Comparison of ENCODE assay signal across 24 cellular contexts in genomic region chr1:158679289-158679688, GRCh38. TPM values are rescaled to one million over a fixed set of nuclear protein-coding genes. Genes with fewer than 3 reads are reported as not detected.
DNase-seq lines count a peak whose midpoint lies in the region; ATAC-seq, FAIRE-seq and TF ChIP-seq lines count a peak whose summit lies in the region.
"Had no signal": no experiment of that assay in that cellular context is flagged by ENCODE, and none has a peak within 500 bp of the region (broad histone marks: within the 10 kb centered on the region; RNA-seq: fewer than 3 reads in every experiment).

No MANE protein-coding gene starts in this region.

- H2AFZ ChIP-seq in Loucy (ENCODE audit: low read length), result peak overlapping the region; percentile 46
- peak overlapping the region; percentile 25; the same call in 1 of the 2 replicates for H2AFZ ChIP-seq in GM12878 (ENCODE audit: control insufficient read depth, low read depth, low read length)

- TF ChIP-seq EP300 in GM12878 (IDR thresholded peaks at IDR 0.05; ENCODE audit: borderline replicate concordance in 1 of 2, control insufficient read depth in 1 of 2, low read depth in 2 of 2, low read length in 2 of 2), result no peak

- H4K20me1 ChIP-seq in Loucy (ENCODE audit: insufficient read depth, low read length, poor library complexity, severe bottlenecking) (no peaks in the 10 kb centered on the region), GM12878 (ENCODE audit: control insufficient read depth, insufficient read depth) (no peaks in the 10 kb centered on the region)

- CTCF ChIA-PET in GM12878 (lab: Yijun Ruan, JAX), result interaction anchor here (1.1 to 1.4 kb wide), 2 partner anchors 19 to 30 kb away, joined by 3 read pairs; no protein-coding TSS in a partner anchor

- no peaks in the 10 kb centered on the region for H3K36me3 ChIP-seq in Loucy (ENCODE audit: insufficient read depth, low read length)
- H3K36me3 ChIP-seq in GM12878 (ENCODE audit: control insufficient read depth in 2 of 2, insufficient read depth in 2 of 2, low read length in 1 of 2), result no peaks in the 10 kb centered on the region
- H3K36me3 ChIP-seq: BE2C had no signal

- no peak for DNase-seq in GM12878 (ENCODE audit: low read depth, low spot score)
- no peak for DNase-seq in osteocyte (ENCODE audit: extremely low spot score, unreplicated experiment)
- DNase-seq in HUDEP-2 (lab: John Stamatoyannopoulos, UW; ENCODE audit: unreplicated experiment in 76 of 76), result no peak
- DNase-seq: BE2C; C1 segment of cervical spinal cord; CD4-positive, CD25-positive, alpha-beta regulatory T cell; CD8-positive, alpha-beta memory T cell; COR-L47; DMS 273 treated with DMSO at 0.1 percent for 48 hours; DMS53; DND-41; EL; GOT3; H7; HFFc6 had no signal

- TF ChIP-seq RAD21 in GM12878 (IDR thresholded peaks at IDR 0.05; ENCODE audit: insufficient read depth, low read depth, low read length), result no peak

- H3K4me1 ChIP-seq in Loucy (ENCODE audit: insufficient read depth, low read length, poor library complexity, severe bottlenecking) (peaks cover 12% of the 10 kb centered on the region), GM12878 (ENCODE audit: control insufficient read depth, insufficient read depth, low read length) (no peaks in the 10 kb centered on the region)
- H3K4me1 ChIP-seq: BE2C had no signal

- TF ChIP-seq POLR2A in GM12878 (IDR thresholded peaks at IDR 0.05; ENCODE audit: low read depth, low read length), result no peak

- BruUV-seq in GM12878 (replicated peaks; lab: Mats Ljungman, UMichigan), result no TSS peak

- H3K9me2 ChIP-seq in Loucy (replicated peaks; ENCODE audit: low read depth, low read length), result no peaks in the 10 kb centered on the region

- WGBS in GM12878 (ENCODE audit: insufficient coverage, insufficient replicate concordance, low lambda C conversion rate, missing lambda C conversion rate), result 56% methylated on average over 1 of the region's 1 CpG

- ATAC-seq in GM18867 (IDR thresholded peaks at IDR 0.05; ENCODE audit: unreplicated experiment) (peak; percentile 80), GM12878 (no peak), GM18909 (IDR thresholded peaks at IDR 0.05; ENCODE audit: poor library complexity, unreplicated experiment) (no peak)
- ATAC-seq: HCT116 had no signal

- no peak overlapping the region for H3K4me3 Mint-ChIP-seq in osteocyte (ENCODE audit: unreplicated experiment)
- H3K4me3 Mint-ChIP-seq: CD4-positive, CD25-positive, alpha-beta regulatory T cell; CD8-positive, alpha-beta memory T cell; HFFc6 had no signal

- no peak overlapping the region for H3K27ac Mint-ChIP-seq in osteocyte (ENCODE audit: unreplicated experiment)
- H3K27ac Mint-ChIP-seq: CD8-positive, alpha-beta memory T cell; HFFc6 had no signal

- H3K4me3 ChIP-seq in Loucy (ENCODE audit: low read length, poor library complexity, severe bottlenecking) (no peak overlapping the region), GM12878 (no peak overlapping the region)

- H3K27ac ChIP-seq in GM12878 (ENCODE audit: control insufficient read depth, insufficient read depth), result no peak overlapping the region
- H3K27ac ChIP-seq: KMS-11 had no signal

- H3K4me2 ChIP-seq in Loucy (ENCODE audit: low read depth, low read length, poor library complexity, severe bottlenecking) (no peak overlapping the region), GM12878 (ENCODE audit: control insufficient read depth, insufficient read depth) (no peak overlapping the region)
- H3K4me2 ChIP-seq: KMS-11 had no signal

- peaks cover 4% of the 10 kb centered on the region for H3K27me3 Mint-ChIP-seq in osteocyte (ENCODE audit: unreplicated experiment)

- RAD21 ChIA-PET in GM12878 (lab: Charles Lee; ENCODE audit: unreplicated experiment), result no interaction called here

- in situ Hi-C loops in GM12878 (cut with MboI), result no loop called here

- no peak for FAIRE-seq in GM12878 (lab: Jason Lieb, UNC)
- FAIRE-seq: GM12892 had no signal

- H3K79me2 ChIP-seq in Loucy (ENCODE audit: insufficient read depth, low read length) (no peaks in the 10 kb centered on the region), GM12878 (ENCODE audit: control insufficient read depth, insufficient read depth, low read length) (no peaks in the 10 kb centered on the region)

- TF ChIP-seq CTCF in Loucy (conservative IDR thresholded peaks at IDR 0.05; ENCODE audit: low read length) (no peak), GM12878 (IDR thresholded peaks at IDR 0.05 in 2 of 3, conservative IDR thresholded peaks at IDR 0.05 in 1 of 3; ENCODE audit: control insufficient read depth in 2 of 3, extremely low read depth in 1 of 3, insufficient read depth in 1 of 3, low read depth in 3 of 3, low read length in 3 of 3) (no peak), osteocyte (IDR thresholded peaks at IDR 0.05) (no peak)

- H3K27me3 ChIP-seq in Loucy (ENCODE audit: insufficient read depth, low read length, poor library complexity, severe bottlenecking) (no peaks in the 10 kb centered on the region), GM12878 (replicated peaks in 1 of 2; ENCODE audit: control insufficient read depth in 2 of 2, insufficient read depth in 2 of 2, low read length in 1 of 2) (peaks cover 0 to 2% of the 10 kb centered on the region in 2 experiments; a peak in 2 of 4 replicates)
- H3K27me3 ChIP-seq: BE2C had no signal

- intact Hi-C loops in GM12878 (cut with micrococcal nuclease; ENCODE audit: unreplicated experiment), result no loop called here

- SMC1A ChIA-PET in GM12878 (lab: Charles Lee; ENCODE audit: uncharacterized antibody, unreplicated experiment), result no interaction called here

- no peaks in the 10 kb centered on the region for H3K9me3 Mint-ChIP-seq in osteocyte (ENCODE audit: unreplicated experiment)
- H3K9me3 Mint-ChIP-seq: CD8-positive, alpha-beta memory T cell had no signal

- H3K36me3 Mint-ChIP-seq in osteocyte (ENCODE audit: unreplicated experiment), result no peaks in the 10 kb centered on the region
- H3K36me3 Mint-ChIP-seq: CD4-positive, CD25-positive, alpha-beta regulatory T cell; CD8-positive, alpha-beta memory T cell had no signal

- POLR2A ChIA-PET in GM12878 (lab: Charles Lee), result no interaction called here

- no peaks in the 10 kb centered on the region for H3F3A ChIP-seq in Loucy (ENCODE audit: low read depth)

- no peak overlapping the region for H3K9ac ChIP-seq in Loucy (ENCODE audit: low read depth, low read length, poor library complexity, severe bottlenecking)
- H3K9ac ChIP-seq in GM12878 (ENCODE audit: control insufficient read depth, insufficient read depth, low read length), result no peak overlapping the region
- H3K9ac ChIP-seq: KMS-11 had no signal

- no peaks in the 10 kb centered on the region for H3K4me1 Mint-ChIP-seq in osteocyte (ENCODE audit: unreplicated experiment)
- H3K4me1 Mint-ChIP-seq: CD4-positive, CD25-positive, alpha-beta regulatory T cell had no signal

- no peaks in the 10 kb centered on the region for H3K9me3 ChIP-seq in Loucy (ENCODE audit: insufficient read depth, low read depth, low read length)
- H3K9me3 ChIP-seq in GM12878 (replicated peaks; ENCODE audit: control insufficient read depth, insufficient read depth, low read length), result no peaks in the 10 kb centered on the region
- H3K9me3 ChIP-seq: BE2C had no signal

RNA-seq across cellular contexts. Expression of gene SPTA1, which starts 7.2 kb away (rescaled TPM):
- 0.06 TPM in 1 of 2 replicates, not detected in the other for total RNA-seq in GM12878 (2013; cell fraction: nucleolus; rRNA removed)
- not detected in 2 replicates for total RNA-seq in GM12878 (2014; rRNA removed)
- 0.13 TPM in 1 of 2 replicates, not detected in the other for total RNA-seq in GM12878 (2014; rRNA removed; fragmentation: Illumina TruSeq; extraction: Trizol)
- total RNA-seq in GM12878 (2021), result 0.13 and 0.21 TPM in 2 replicates
- not detected for polyA plus RNA-seq in GM12878 (2011; ENCODE audit: low read depth)
- 0.12 TPM in 1 of 2 replicates, not detected in the other for polyA plus RNA-seq in GM12878 (2011; rRNA removed)
- polyA plus RNA-seq in GM12878 (2011; cell fraction: cytosol; rRNA removed), result not detected in 2 replicates
- 0.20 TPM in 1 of 2 replicates, not detected in the other for polyA plus RNA-seq in GM12878 (2011; cell fraction: nucleus; rRNA removed)
- 0.04 TPM in 1 of 2 replicates, not detected in the other for polyA plus RNA-seq in GM12878 (2012)
- under 0.01 TPM in 1 of 2 replicates, not detected in the other for polyA plus RNA-seq in GM12878 (2014; fragmentation: Illumina TruSeq; extraction: Trizol)
- not detected for polyA plus RNA-seq in GM12878 (2014; fragmentation: Nextera tagmentation; extraction: Ambion mirVana)
- 0.12 TPM in 1 of 2 replicates, not detected in the other for polyA plus RNA-seq in GM12878 (2014; rRNA removed)
- not detected for polyA plus RNA-seq in GM12878 (2016; fragmentation: Nextera tagmentation; extraction: Ambion mirVana)
- not detected in 2 replicates for polyA minus RNA-seq in GM12878 (2011; rRNA and poly(A)+ RNA removed)
- polyA minus RNA-seq in GM12878 (2011; cell fraction: cytosol; rRNA and poly(A)+ RNA removed), result not detected in 2 replicates
- not detected in 2 replicates for polyA minus RNA-seq in GM12878 (2011; cell fraction: nucleus; rRNA and poly(A)+ RNA removed)
- not detected in 2 replicates for total RNA-seq in osteocyte
- total RNA-seq: A172; CD4-positive, CD25-positive, alpha-beta regulatory T cell; CD8-positive, alpha-beta memory T cell; G401; H7; HFFc6; HT-29 had no signal
- polyA plus RNA-seq: CD4-positive, CD25-positive, alpha-beta regulatory T cell; CD8-positive, alpha-beta memory T cell had no signal

RNA-seq across cellular contexts. Expression of gene OR6K2, which starts 21.2 kb away (rescaled TPM):
- not detected in 2 replicates for total RNA-seq in GM12878 (2013; cell fraction: nucleolus; rRNA removed)
- total RNA-seq in GM12878 (2014; rRNA removed) (not detected in 2 replicates), GM12878 (2014; rRNA removed; fragmentation: Illumina TruSeq; extraction: Trizol) (not detected in 2 replicates), GM12878 (2021) (not detected in 2 replicates), osteocyte (not detected in 2 replicates)
- not detected for polyA plus RNA-seq in GM12878 (2011; ENCODE audit: low read depth)
- polyA plus RNA-seq in GM12878 (2011; rRNA removed) (not detected in 2 replicates), GM12878 (2014; fragmentation: Illumina TruSeq; extraction: Trizol) (not detected in 2 replicates), GM12878 (2014; fragmentation: Nextera tagmentation; extraction: Ambion mirVana) (not detected), GM12878 (2014; rRNA removed) (not detected in 2 replicates), GM12878 (2016; fragmentation: Nextera tagmentation; extraction: Ambion mirVana) (not detected)
- polyA plus RNA-seq in GM12878 (2011; cell fraction: cytosol; rRNA removed), result not detected in 2 replicates
- not detected in 2 replicates for polyA plus RNA-seq in GM12878 (2011; cell fraction: nucleus; rRNA removed)
- not detected in 2 replicates for polyA plus RNA-seq in GM12878 (2012)
- not detected in 2 replicates for polyA minus RNA-seq in GM12878 (2011; rRNA and poly(A)+ RNA removed)
- polyA minus RNA-seq in GM12878 (2011; cell fraction: cytosol; rRNA and poly(A)+ RNA removed), result not detected in 2 replicates
- not detected in 2 replicates for polyA minus RNA-seq in GM12878 (2011; cell fraction: nucleus; rRNA and poly(A)+ RNA removed)
- total RNA-seq: A172; CD4-positive, CD25-positive, alpha-beta regulatory T cell; CD8-positive, alpha-beta memory T cell; G401; H7; HFFc6; HT-29 had no signal
- polyA plus RNA-seq: CD4-positive, CD25-positive, alpha-beta regulatory T cell; CD8-positive, alpha-beta memory T cell had no signal

RNA-seq across cellular contexts. Expression of gene OR6K3, which starts 41.2 kb away (rescaled TPM):
- total RNA-seq in GM12878 (2013; cell fraction: nucleolus; rRNA removed), result not detected in 2 replicates
- total RNA-seq in GM12878 (2014; rRNA removed) (not detected in 2 replicates), GM12878 (2014; rRNA removed; fragmentation: Illumina TruSeq; extraction: Trizol) (not detected in 2 replicates), GM12878 (2021) (not detected in 2 replicates), osteocyte (not detected in 2 replicates)
- polyA plus RNA-seq in GM12878 (2011; ENCODE audit: low read depth), result not detected
- polyA plus RNA-seq in GM12878 (2011; rRNA removed) (not detected in 2 replicates), GM12878 (2014; fragmentation: Illumina TruSeq; extraction: Trizol) (not detected in 2 replicates), GM12878 (2014; fragmentation: Nextera tagmentation; extraction: Ambion mirVana) (not detected), GM12878 (2014; rRNA removed) (not detected in 2 replicates), GM12878 (2016; fragmentation: Nextera tagmentation; extraction: Ambion mirVana) (not detected)
- polyA plus RNA-seq in GM12878 (2011; cell fraction: cytosol; rRNA removed), result not detected in 2 replicates
- not detected in 2 replicates for polyA plus RNA-seq in GM12878 (2011; cell fraction: nucleus; rRNA removed)
- polyA plus RNA-seq in GM12878 (2012), result not detected in 2 replicates
- not detected in 2 replicates for polyA minus RNA-seq in GM12878 (2011; rRNA and poly(A)+ RNA removed)
- polyA minus RNA-seq in GM12878 (2011; cell fraction: cytosol; rRNA and poly(A)+ RNA removed), result not detected in 2 replicates
- not detected in 2 replicates for polyA minus RNA-seq in GM12878 (2011; cell fraction: nucleus; rRNA and poly(A)+ RNA removed)
- total RNA-seq: A172; CD4-positive, CD25-positive, alpha-beta regulatory T cell; CD8-positive, alpha-beta memory T cell; G401; H7; HFFc6; HT-29 had no signal
- polyA plus RNA-seq: CD4-positive, CD25-positive, alpha-beta regulatory T cell; CD8-positive, alpha-beta memory T cell had no signal
